ENCODE assay signal across 35 cellular contexts in the genomic region with DNA sequence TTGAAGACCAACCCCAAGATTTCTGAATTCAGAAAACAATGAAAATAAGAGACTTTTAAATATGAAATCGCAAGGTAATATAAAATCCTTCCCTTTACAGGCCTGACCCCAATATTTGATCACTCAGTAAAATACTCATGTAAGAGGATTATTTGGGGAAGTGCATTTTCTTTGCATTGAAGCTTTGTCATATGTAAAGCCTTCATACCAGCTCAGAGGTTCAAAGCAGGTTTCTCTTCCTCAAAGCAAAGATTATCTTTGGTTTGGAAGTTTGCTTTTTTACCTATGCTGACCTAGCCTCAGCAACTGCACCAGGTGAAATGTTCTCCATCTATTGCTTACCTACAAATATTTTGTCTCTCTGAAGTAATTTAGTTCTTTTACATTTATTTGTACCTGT.
DNase-seq lines count a peak whose midpoint lies in the region; ATAC-seq, FAIRE-seq and TF ChIP-seq lines count a peak whose summit lies in the region.
"Had no signal": no experiment of that assay in that cellular context is flagged by ENCODE, and none has a peak within 500 bp of the region (broad histone marks: within the 10 kb centered on the region; RNA-seq: fewer than 3 reads in every experiment).

No MANE protein-coding gene starts in this region.

- no peak for DNase-seq in GM12891 (ENCODE audit: insufficient read length, low spot score)
- peak; percentile 79 for DNase-seq in NOMO-1 treated with DMSO at 0.1 percent for 48 hours (lab: John Stamatoyannopoulos, UW; ENCODE audit: unreplicated experiment)
- no peak for DNase-seq in GM12878 (ENCODE audit: low read depth, low spot score)
- DNase-seq in left ventricle myocardium superior, result no peak
- no peak for DNase-seq in HPDE6-E6E7 (ENCODE audit: extremely low spot score)
- DNase-seq in activated T-helper 2 cell treated with anti-CD3 and anti-CD28 coated beads, Interferon-gamma antibody, Interleukin-2, Interleukin-4, amounts not matched to agents 10 μg/mL and 5 μg/mL and 100 μg/mL, durations not matched to agents 14 hours and 24 hours and 36 hours (ENCODE audit: low spot score), result no peak
- DNase-seq: activated CD4-positive, alpha-beta memory T cell treated with anti-CD3 and anti-CD28 coated beads, Interleukin-2, amount 10 ng/mL, durations not matched to agents 7 days and 5 days; activated CD4-positive, alpha-beta T cell treated with anti-CD3 and anti-CD28 coated beads for 1 hour; activated CD8-positive, alpha-beta memory T cell treated with anti-CD3 and anti-CD28 coated beads, Interleukin-2, amount 50 U/mL, for 4 hours; activated naive CD4-positive, alpha-beta T cell treated with anti-CD3 and anti-CD28 coated beads for 36 hours; adrenal gland; AML-193; CD4-positive, alpha-beta memory T cell; central memory CD4-positive, alpha-beta T cell; glutamatergic neuron; KBM-7; mesenchymal stem cell; MG63; NCI-H1694; NCI-H446 treated with DMSO at 0.1 percent for 48 hours; NCI-H774; PC-3; stimulated activated naive CD4-positive, alpha-beta T cell treated with Interleukin-2 at 50 U/mL for 16 hours; T-helper 2 cell; upper lobe of right lung had no signal

- no peak for TF ChIP-seq RAD21 in GM12878 (IDR thresholded peaks at IDR 0.05; ENCODE audit: insufficient read depth, low read depth, low read length)

- H3K4me2 ChIP-seq in GM12878 (ENCODE audit: control insufficient read depth, insufficient read depth), result no peak overlapping the region
- H3K4me2 ChIP-seq: neural progenitor cell had no signal

- H2AFZ ChIP-seq in GM12878 (ENCODE audit: control insufficient read depth, low read depth, low read length), result no peak overlapping the region
- H2AFZ ChIP-seq: neural progenitor cell, parathyroid adenoma had no signal

- no peaks in the 10 kb centered on the region for H4K20me1 ChIP-seq in GM12878 (ENCODE audit: control insufficient read depth, insufficient read depth)

- no peak for TF ChIP-seq EP300 in GM12878 (IDR thresholded peaks at IDR 0.05; ENCODE audit: borderline replicate concordance in 1 of 2, control insufficient read depth in 1 of 2, low read depth in 2 of 2, low read length in 2 of 2)

- RAD21 ChIA-PET in GM12878 (lab: Charles Lee; ENCODE audit: unreplicated experiment), result no interaction called here

- no peaks in the 10 kb centered on the region for H3K79me2 ChIP-seq in GM12878 (ENCODE audit: control insufficient read depth, insufficient read depth, low read length)
- H3K79me2 ChIP-seq: parathyroid adenoma had no signal

- WGBS in GM12878 (ENCODE audit: insufficient coverage, insufficient replicate concordance, low lambda C conversion rate, missing lambda C conversion rate), result 100% methylated on average over 1 of the region's 1 CpG

- POLR2A ChIA-PET in GM12878 (lab: Charles Lee), result no interaction called here

- intact Hi-C loops in GM12878 (cut with micrococcal nuclease; ENCODE audit: unreplicated experiment), result loop anchor here (10.0 kb wide), 1 partner anchor 185 kb away; no protein-coding TSS in a partner anchor
- intact Hi-C loops in left ventricle myocardium superior (cut with micrococcal nuclease), result no loop called here
- intact Hi-C loops in activated T-helper 2 cell treated with anti-CD3 and anti-CD28 coated beads, Interferon-gamma antibody, Interleukin-2, Interleukin-4, amounts not matched to agents 10 μg/mL and 5 μg/mL and 100 μg/mL, durations not matched to agents 14 hours and 24 hours and 36 hours (cut with micrococcal nuclease), result loop anchor here (5.0 kb wide), 1 partner anchor 118 kb away; a partner anchor contains a TSS

- H3K36me3 ChIP-seq in GM12878 (ENCODE audit: control insufficient read depth in 2 of 2, insufficient read depth in 2 of 2, low read length in 1 of 2), result no peaks in the 10 kb centered on the region
- H3K36me3 ChIP-seq: adrenal gland, HAP-1, MG63, neural progenitor cell, upper lobe of right lung had no signal

- no peaks in the 10 kb centered on the region for H3K4me1 ChIP-seq in GM12878 (ENCODE audit: control insufficient read depth, insufficient read depth, low read length)
- H3K4me1 ChIP-seq: adrenal gland, HAP-1, neural progenitor cell, upper lobe of right lung had no signal

- no peak overlapping the region for H3K9ac ChIP-seq in GM12878 (ENCODE audit: control insufficient read depth, insufficient read depth, low read length)
- H3K9ac ChIP-seq: neural progenitor cell, parathyroid adenoma had no signal

- H3K4me3 ChIP-seq in GM12878, result no peak overlapping the region
- H3K4me3 ChIP-seq: adrenal gland, HAP-1, MG63, neural progenitor cell, skin epidermis, upper lobe of right lung had no signal

- in situ Hi-C loops in GM12878 (cut with MboI), result no loop called here

- no peak overlapping the region for H3K27ac ChIP-seq in GM12878 (ENCODE audit: control insufficient read depth, insufficient read depth)
- H3K27ac ChIP-seq: adrenal gland, neural progenitor cell, parathyroid adenoma, skin epidermis, upper lobe of right lung had no signal

- H3K4me3 Mint-ChIP-seq in activated T-helper 2 cell treated with anti-CD3 and anti-CD28 coated beads, Interferon-gamma antibody, Interleukin-2, Interleukin-4, amounts not matched to agents 10 μg/mL and 5 μg/mL and 100 μg/mL, durations not matched to agents 14 hours and 24 hours and 36 hours (ENCODE audit: low read depth), result no peak overlapping the region
- H3K4me3 Mint-ChIP-seq: activated CD4-positive, alpha-beta memory T cell treated with anti-CD3 and anti-CD28 coated beads, Interleukin-2, amount 10 ng/mL, durations not matched to agents 7 days and 5 days; activated naive CD4-positive, alpha-beta T cell treated with anti-CD3 and anti-CD28 coated beads for 36 hours; CD4-positive, alpha-beta memory T cell; dendritic cell treated with granulocyte-macrophage colony-stimulating factor and Interleukin-4, amounts not matched to agents 40 ng/mL and 50 ng/mL, for 4 days; neural progenitor cell had no signal

- CTCF ChIA-PET in GM12878 (lab: Yijun Ruan, JAX), result no interaction called here

- TF ChIP-seq POLR2A in GM12891 (IDR thresholded peaks at IDR 0.05; ENCODE audit: low read depth, low read length) (no peak), GM12878 (IDR thresholded peaks at IDR 0.05; ENCODE audit: low read depth, low read length) (no peak)

- H3K9me3 Mint-ChIP-seq in activated T-helper 2 cell treated with anti-CD3 and anti-CD28 coated beads, Interferon-gamma antibody, Interleukin-2, Interleukin-4, amounts not matched to agents 10 μg/mL and 5 μg/mL and 100 μg/mL, durations not matched to agents 14 hours and 24 hours and 36 hours, result no peaks in the 10 kb centered on the region
- H3K9me3 Mint-ChIP-seq: activated CD4-positive, alpha-beta memory T cell treated with anti-CD3 and anti-CD28 coated beads, Interleukin-2, amount 10 ng/mL, durations not matched to agents 7 days and 5 days; activated naive CD4-positive, alpha-beta T cell treated with anti-CD3 and anti-CD28 coated beads for 36 hours; CD4-positive, alpha-beta memory T cell; dendritic cell treated with granulocyte-macrophage colony-stimulating factor and Interleukin-4, amounts not matched to agents 40 ng/mL and 50 ng/mL, for 4 days; neural progenitor cell had no signal

- no TSS peak for BruUV-seq in GM12878 (replicated peaks; lab: Mats Ljungman, UMichigan)

- no peaks in the 10 kb centered on the region for H3K9me3 ChIP-seq in GM12878 (replicated peaks; ENCODE audit: control insufficient read depth, insufficient read depth, low read length)
- H3K9me3 ChIP-seq: adrenal gland, HAP-1, MG63, upper lobe of right lung had no signal

- H3K4me1 Mint-ChIP-seq in activated T-helper 2 cell treated with anti-CD3 and anti-CD28 coated beads, Interferon-gamma antibody, Interleukin-2, Interleukin-4, amounts not matched to agents 10 μg/mL and 5 μg/mL and 100 μg/mL, durations not matched to agents 14 hours and 24 hours and 36 hours (ENCODE audit: low read depth), result peaks cover 19% of the 10 kb centered on the region
- H3K4me1 Mint-ChIP-seq: neural progenitor cell had no signal

- H3K36me3 Mint-ChIP-seq in activated T-helper 2 cell treated with anti-CD3 and anti-CD28 coated beads, Interferon-gamma antibody, Interleukin-2, Interleukin-4, amounts not matched to agents 10 μg/mL and 5 μg/mL and 100 μg/mL, durations not matched to agents 14 hours and 24 hours and 36 hours (ENCODE audit: low read depth), result no peaks in the 10 kb centered on the region
- H3K36me3 Mint-ChIP-seq: neural progenitor cell had no signal

- SMC1A ChIA-PET in GM12878 (lab: Charles Lee; ENCODE audit: uncharacterized antibody, unreplicated experiment), result interaction anchor here (0.6 kb wide), 1 partner anchor 201 kb away, joined by 3 read pairs; no protein-coding TSS in a partner anchor

- FAIRE-seq in GM12891 (lab: Jason Lieb, UNC) (no peak), GM12878 (lab: Jason Lieb, UNC) (no peak)
- FAIRE-seq: A204.1, D721Med had no signal

- ATAC-seq in HG03175 (IDR thresholded peaks at IDR 0.05; ENCODE audit: unreplicated experiment) (peak; percentile 35), GM12878 (peak; percentile 43), left ventricle myocardium superior (no peak), HG03108 (IDR thresholded peaks at IDR 0.05; ENCODE audit: unreplicated experiment) (no peak)
- ATAC-seq: left lobe of liver, PC-3, upper lobe of right lung had no signal

- H3K27ac Mint-ChIP-seq in activated T-helper 2 cell treated with anti-CD3 and anti-CD28 coated beads, Interferon-gamma antibody, Interleukin-2, Interleukin-4, amounts not matched to agents 10 μg/mL and 5 μg/mL and 100 μg/mL, durations not matched to agents 14 hours and 24 hours and 36 hours, result no peak overlapping the region
- H3K27ac Mint-ChIP-seq: activated CD4-positive, alpha-beta memory T cell treated with anti-CD3 and anti-CD28 coated beads, Interleukin-2, amount 10 ng/mL, durations not matched to agents 7 days and 5 days; activated naive CD4-positive, alpha-beta T cell treated with anti-CD3 and anti-CD28 coated beads for 36 hours; dendritic cell treated with granulocyte-macrophage colony-stimulating factor and Interleukin-4, amounts not matched to agents 40 ng/mL and 50 ng/mL, for 4 days; neural progenitor cell had no signal

- H3K27me3 ChIP-seq in GM12878 (replicated peaks in 1 of 2; ENCODE audit: control insufficient read depth in 2 of 2, insufficient read depth in 2 of 2, low read length in 1 of 2), result no peaks in the 10 kb centered on the region
- H3K27me3 ChIP-seq: adrenal gland, MG63, neural progenitor cell, upper lobe of right lung had no signal

- no peaks in the 10 kb centered on the region for H3K27me3 Mint-ChIP-seq in activated T-helper 2 cell treated with anti-CD3 and anti-CD28 coated beads, Interferon-gamma antibody, Interleukin-2, Interleukin-4, amounts not matched to agents 10 μg/mL and 5 μg/mL and 100 μg/mL, durations not matched to agents 14 hours and 24 hours and 36 hours (ENCODE audit: low read depth)
- H3K27me3 Mint-ChIP-seq: activated CD4-positive, alpha-beta memory T cell treated with anti-CD3 and anti-CD28 coated beads, Interleukin-2, amount 10 ng/mL, durations not matched to agents 7 days and 5 days; CD4-positive, alpha-beta memory T cell; dendritic cell treated with granulocyte-macrophage colony-stimulating factor and Interleukin-4, amounts not matched to agents 40 ng/mL and 50 ng/mL, for 4 days had no signal

- TF ChIP-seq CTCF in GM12878 (IDR thresholded peaks at IDR 0.05 in 2 of 3, conservative IDR thresholded peaks at IDR 0.05 in 1 of 3; ENCODE audit: control insufficient read depth in 2 of 3, extremely low read depth in 1 of 3, insufficient read depth in 1 of 3, low read depth in 3 of 3, low read length in 3 of 3), result no peak

Comparison
In these comparisons a context has a peak if more than half of its experiments do, and no peak if none do; other contexts are left out.
1. ATAC-seq: peak in HG03175 (single experiment) and GM12878 (single experiment); none in left ventricle myocardium superior (single experiment) and HG03108 (single experiment).